20 cellular contexts compared by ENCODE assay signal in the genomic region with DNA sequence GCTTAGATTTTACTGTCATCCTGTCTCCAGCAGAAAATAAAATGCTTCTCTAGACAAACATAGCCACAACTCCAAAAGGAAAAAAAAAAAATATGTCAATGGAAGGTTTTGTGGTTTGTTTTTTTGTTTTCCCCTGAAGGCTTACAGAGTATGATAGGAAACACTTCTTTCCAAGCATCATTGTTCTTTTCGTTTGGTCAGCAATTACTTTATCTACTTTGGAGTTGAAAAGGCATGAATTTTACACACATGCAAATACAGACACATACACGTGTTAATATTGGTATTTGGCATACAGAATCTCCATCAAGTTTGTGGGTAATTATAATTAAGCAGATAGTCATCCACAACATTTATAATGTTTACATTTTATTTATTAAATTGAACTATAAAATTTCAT.
"Had no signal": no experiment of that assay in that cellular context is flagged by ENCODE, and none has a peak within 500 bp of the region (broad histone marks: within the 10 kb centered on the region; RNA-seq: fewer than 3 reads in every experiment).

No MANE protein-coding gene starts in this region.

- H3K4me2 ChIP-seq: hepatocyte had no signal

- H3K36me3 ChIP-seq: colonic mucosa, esophagus muscularis mucosa, gastroesophageal sphincter, heart left ventricle, left lung, lower lobe of right lung had no signal

- H3K9me3 ChIP-seq: colonic mucosa, gastroesophageal sphincter, lower lobe of right lung had no signal

- H3K79me2 ChIP-seq: hepatocyte had no signal

- H3K4me1 ChIP-seq: colonic mucosa, esophagus muscularis mucosa, foreskin keratinocyte, gastroesophageal sphincter, heart left ventricle, left lung, lower lobe of right lung had no signal

- H3K27me3 ChIP-seq: colonic mucosa, esophagus muscularis mucosa, foreskin keratinocyte, gastroesophageal sphincter, heart left ventricle, hepatocyte, left lung had no signal

- FAIRE-seq: endothelial cell of umbilical vein, frontal cortex, islet of Langerhans, keratinocyte had no signal

- H2AFZ ChIP-seq: hepatocyte had no signal

- H3K27ac ChIP-seq: colonic mucosa, esophagus muscularis mucosa, foreskin keratinocyte, gastroesophageal sphincter, heart left ventricle, hepatocyte, left lung, lower lobe of right lung had no signal

- DNase-seq: colonic mucosa; cortex of kidney; effector CD8-positive, alpha-beta T cell; effector memory CD8-positive, alpha-beta T cell; endodermal cell; foreskin keratinocyte; heart left ventricle; left cardiac atrium; left lung; left ventricle myocardium superior; lower lobe of right lung; mesenchymal stem cell; midbrain had no signal

- H3K4me3 ChIP-seq: colonic mucosa, esophagus muscularis mucosa, gastroesophageal sphincter, heart left ventricle, hepatocyte, left lung, lower lobe of right lung had no signal

- ATAC-seq: effector memory CD8-positive, alpha-beta T cell; foreskin keratinocyte; gastroesophageal sphincter; heart left ventricle; left cardiac atrium; left lung; left ventricle myocardium superior; lower lobe of right lung had no signal
